Comparison of ENCODE assay signal across 11 cellular contexts in the genomic region with DNA sequence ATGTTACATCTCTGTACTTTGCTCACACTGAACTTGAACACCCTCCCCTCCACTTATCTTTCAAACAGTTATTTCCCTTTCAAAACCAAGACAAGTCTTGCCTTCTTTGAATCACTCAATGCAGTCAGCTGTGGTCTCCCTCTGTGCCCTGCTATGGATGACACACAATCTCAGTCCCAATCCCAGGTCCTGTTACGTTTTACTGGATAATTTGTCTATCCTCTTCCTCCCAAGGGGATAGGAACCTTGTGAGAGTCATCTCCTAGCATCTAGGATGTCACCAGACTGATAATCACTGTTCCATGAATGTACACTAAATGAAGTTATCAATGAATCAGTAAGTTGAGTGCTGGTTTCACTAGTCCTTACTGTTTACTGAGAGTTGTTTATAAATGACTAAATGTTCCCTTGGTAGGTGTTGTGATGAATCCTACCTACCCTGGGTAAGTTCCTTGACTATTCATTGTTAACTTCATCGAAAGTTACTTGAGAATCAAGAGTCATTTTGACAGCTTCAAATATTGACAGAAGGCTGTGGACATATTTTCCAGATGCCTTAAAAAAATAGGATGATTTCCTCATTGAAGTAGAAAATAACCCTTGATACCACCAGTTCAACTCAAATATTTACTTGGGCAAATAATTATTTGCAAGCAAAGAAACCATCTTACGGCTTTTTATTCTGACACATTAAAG.
DNase-seq lines count a peak whose midpoint lies in the region; TF ChIP-seq lines count a peak whose summit lies in the region.
"Had no signal": no experiment of that assay in that cellular context is flagged by ENCODE, and none has a peak within 500 bp of the region (broad histone marks: within the 10 kb centered on the region; RNA-seq: fewer than 3 reads in every experiment).

No MANE protein-coding gene starts in this region.

- no peaks in the 10 kb centered on the region for H3K9me3 ChIP-seq in CD4-positive, alpha-beta memory T cell (ENCODE audit: control insufficient read depth in 1 of 2, low read length in 2 of 2)
- H3K9me3 ChIP-seq in liver (ENCODE audit: control insufficient read depth in 4 of 4, low read length in 3 of 4): no peaks in the 10 kb centered on the region
- H3K9me3 ChIP-seq in smooth muscle cell (replicated peaks; ENCODE audit: low read depth): no peaks in the 10 kb centered on the region

- no peak overlapping the region for H2AFZ ChIP-seq in smooth muscle cell (ENCODE audit: low read depth)

- peaks cover 4% of the 10 kb centered on the region in 2 donors for H3K36me3 Mint-ChIP-seq in CD4-positive, alpha-beta memory T cell
- H3K36me3 Mint-ChIP-seq in activated T-helper 2 cell treated with anti-CD3 and anti-CD28 coated beads, Interferon-gamma antibody, Interleukin-2, Interleukin-4, amounts not matched to agents 10 μg/mL and 5 μg/mL and 100 μg/mL, durations not matched to agents 14 hours and 24 hours and 36 hours (ENCODE audit: low read depth): peaks cover 52% of the 10 kb centered on the region

- POLR2A ChIA-PET in CD4-positive, alpha-beta memory T cell (lab: Charles Lee; ENCODE audit: partially characterized antibody): no interaction called here

- H3K4me1 ChIP-seq in CD4-positive, alpha-beta memory T cell (ENCODE audit: insufficient read depth, low read length): peaks cover 43% of the 10 kb centered on the region
- H3K4me1 ChIP-seq in liver (ENCODE audit: control insufficient read depth in 4 of 4, insufficient read depth in 4 of 4, low read length in 3 of 4) (peaks cover 7 to 19% (median 15%) of the 10 kb centered on the region in 4 donors), smooth muscle cell (ENCODE audit: low read depth) (peaks cover 25% of the 10 kb centered on the region)

- no peak overlapping the region for H3K9ac ChIP-seq in liver (ENCODE audit: low read depth in 1 of 2, low read length in 2 of 2)
- H3K9ac ChIP-seq in smooth muscle cell (ENCODE audit: low read depth): no peak overlapping the region

- no peak for TF ChIP-seq RAD21 in liver (IDR thresholded peaks at IDR 0.05)

- TF ChIP-seq CTCF in liver (IDR thresholded peaks at IDR 0.05; ENCODE audit: low read depth, low read length, missing input control) (no peak), dorsolateral prefrontal cortex (IDR thresholded peaks at IDR 0.05 in 54 of 56, conservative IDR thresholded peaks at IDR 0.05 in 2 of 56; ENCODE audit: low read depth in 1 of 56, partially characterized antibody in 56 of 56) (no peak), smooth muscle cell (IDR thresholded peaks at IDR 0.05; ENCODE audit: borderline replicate concordance, insufficient read depth, poor library complexity, severe bottlenecking) (no peak)

- no peak overlapping the region for H3K4me2 ChIP-seq in smooth muscle cell

- H3K4me3 Mint-ChIP-seq in CD4-positive, alpha-beta memory T cell: peak overlapping the region in 7 of 8 donors; percentile 23 to 79 (median 51)
- peak overlapping the region; percentile 26 for H3K4me3 Mint-ChIP-seq in activated T-helper 2 cell treated with anti-CD3 and anti-CD28 coated beads, Interferon-gamma antibody, Interleukin-2, Interleukin-4, amounts not matched to agents 10 μg/mL and 5 μg/mL and 100 μg/mL, durations not matched to agents 14 hours and 24 hours and 36 hours (ENCODE audit: low read depth)

- H3K79me2 ChIP-seq in smooth muscle cell (ENCODE audit: low read depth): no peaks in the 10 kb centered on the region

- no peak for DNase-seq in CD4-positive, alpha-beta memory T cell
- DNase-seq in Jurkat, Clone E6-1 (ENCODE audit: low read depth, low spot score): peak; percentile 59
- no peak for DNase-seq in activated T-helper 2 cell treated with anti-CD3 and anti-CD28 coated beads, Interferon-gamma antibody, Interleukin-2, Interleukin-4, amounts not matched to agents 10 μg/mL and 5 μg/mL and 100 μg/mL, durations not matched to agents 14 hours and 24 hours and 36 hours (ENCODE audit: low spot score)
- DNase-seq in dorsolateral prefrontal cortex (no peak), SHP77 treated with DMSO at 0.1 percent for 48 hours (lab: John Stamatoyannopoulos, UW) (no peak), smooth muscle cell (lab: John Stamatoyannopoulos, UW; ENCODE audit: unreplicated experiment) (no peak), NCI-H2107 treated with DMSO at 0.1 percent for 48 hours (lab: John Stamatoyannopoulos, UW; ENCODE audit: unreplicated experiment) (no peak)
- DNase-seq: H7, Karpas-422, Right ventricle myocardium superior had no signal

- no peaks in the 10 kb centered on the region for H3K27me3 ChIP-seq in CD4-positive, alpha-beta memory T cell (ENCODE audit: insufficient read depth, low read length)
- H3K27me3 ChIP-seq in liver (ENCODE audit: control insufficient read depth in 4 of 4, insufficient read depth in 4 of 4, low read length in 3 of 4) (no peaks in the 10 kb centered on the region), dorsolateral prefrontal cortex (no peaks in the 10 kb centered on the region), smooth muscle cell (ENCODE audit: low read depth) (no peaks in the 10 kb centered on the region)

- no peak overlapping the region for H3K4me3 ChIP-seq in CD4-positive, alpha-beta memory T cell (ENCODE audit: low read length in 2 of 2)
- H3K4me3 ChIP-seq in Jurkat, Clone E6-1 (ENCODE audit: low read length): no peak overlapping the region
- H3K4me3 ChIP-seq in liver (ENCODE audit: low read depth in 1 of 3, low read length in 3 of 3) (no peak overlapping the region), dorsolateral prefrontal cortex (no peak overlapping the region), smooth muscle cell (no peak overlapping the region)

- CTCF ChIA-PET in CD4-positive, alpha-beta memory T cell (lab: Charles Lee; ENCODE audit: partially characterized antibody): interaction anchor here (0.6 to 2.1 kb wide), 2 partner anchors 19 to 20 kb away, joined by 4 to 9 read pairs; no protein-coding TSS in a partner anchor

- peak overlapping the region; percentile 14 to 90 (median 77) for H3K27ac Mint-ChIP-seq in CD4-positive, alpha-beta memory T cell
- peak overlapping the region; percentile 81 for H3K27ac Mint-ChIP-seq in activated T-helper 2 cell treated with anti-CD3 and anti-CD28 coated beads, Interferon-gamma antibody, Interleukin-2, Interleukin-4, amounts not matched to agents 10 μg/mL and 5 μg/mL and 100 μg/mL, durations not matched to agents 14 hours and 24 hours and 36 hours

- no peak overlapping the region for H3K27ac ChIP-seq in CD4-positive, alpha-beta memory T cell (ENCODE audit: low read depth, low read length)
- H3K27ac ChIP-seq in liver (ENCODE audit: low read depth in 1 of 2, low read length in 2 of 2) (peak overlapping the region; percentile 63), dorsolateral prefrontal cortex (no peak overlapping the region), smooth muscle cell (ENCODE audit: low read depth) (no peak overlapping the region)

- H3K4me1 Mint-ChIP-seq in CD4-positive, alpha-beta memory T cell: peaks cover 40 to 69% (median 51%) of the 10 kb centered on the region in 4 donors
- H3K4me1 Mint-ChIP-seq in activated T-helper 2 cell treated with anti-CD3 and anti-CD28 coated beads, Interferon-gamma antibody, Interleukin-2, Interleukin-4, amounts not matched to agents 10 μg/mL and 5 μg/mL and 100 μg/mL, durations not matched to agents 14 hours and 24 hours and 36 hours (ENCODE audit: low read depth): peaks cover 55% of the 10 kb centered on the region

- H4K20me1 ChIP-seq in smooth muscle cell (ENCODE audit: low read depth): peaks cover 4% of the 10 kb centered on the region

- H3K9me3 Mint-ChIP-seq in CD4-positive, alpha-beta memory T cell: peaks cover 0 to 12% (median 3%) of the 10 kb centered on the region in 8 donors
- H3K9me3 Mint-ChIP-seq in activated T-helper 2 cell treated with anti-CD3 and anti-CD28 coated beads, Interferon-gamma antibody, Interleukin-2, Interleukin-4, amounts not matched to agents 10 μg/mL and 5 μg/mL and 100 μg/mL, durations not matched to agents 14 hours and 24 hours and 36 hours: no peaks in the 10 kb centered on the region

- H3F3A ChIP-seq in smooth muscle cell (ENCODE audit: low read depth): peaks cover 21% of the 10 kb centered on the region

- intact Hi-C loops in CD4-positive, alpha-beta memory T cell (cut with micrococcal nuclease): no loop called here
- intact Hi-C loops in activated T-helper 2 cell treated with anti-CD3 and anti-CD28 coated beads, Interferon-gamma antibody, Interleukin-2, Interleukin-4, amounts not matched to agents 10 μg/mL and 5 μg/mL and 100 μg/mL, durations not matched to agents 14 hours and 24 hours and 36 hours (cut with micrococcal nuclease): loop anchor here (2.0 to 10.0 kb wide), 7 partner anchors 23 to 343 kb away; no protein-coding TSS in a partner anchor
- intact Hi-C loops in dorsolateral prefrontal cortex (cut with DNase I): loop anchor here in 1 of 2 donors (10.0 kb wide), 1 partner anchor 93 kb away; no protein-coding TSS in a partner anchor

- WGBS in liver: 41% methylated on average over 3 of the region's 3 CpGs
- 89% methylated on average over 3 of the region's 3 CpGs for WGBS in smooth muscle cell (ENCODE audit: low lambda C conversion rate)

- H3K36me3 ChIP-seq in CD4-positive, alpha-beta memory T cell (ENCODE audit: insufficient read depth, low read length): no peaks in the 10 kb centered on the region
- H3K36me3 ChIP-seq in liver (ENCODE audit: control insufficient read depth in 4 of 4, insufficient read depth in 3 of 4, low read depth in 1 of 4, low read length in 3 of 4) (no peaks in the 10 kb centered on the region), smooth muscle cell (ENCODE audit: low read depth) (no peaks in the 10 kb centered on the region)

- no peaks in the 10 kb centered on the region for H3K27me3 Mint-ChIP-seq in CD4-positive, alpha-beta memory T cell
- no peaks in the 10 kb centered on the region for H3K27me3 Mint-ChIP-seq in activated T-helper 2 cell treated with anti-CD3 and anti-CD28 coated beads, Interferon-gamma antibody, Interleukin-2, Interleukin-4, amounts not matched to agents 10 μg/mL and 5 μg/mL and 100 μg/mL, durations not matched to agents 14 hours and 24 hours and 36 hours (ENCODE audit: low read depth)

TF ChIP-seq in liver, 16 proteins besides CTCF, POLR2A, EP300 and RAD21 (continues in another document):
- no peak for TF ChIP-seq TAF1 (conservative IDR thresholded peaks at IDR 0.05)
- TF ChIP-seq EGR1 (IDR thresholded peaks at IDR 0.05; ENCODE audit: low read depth in 2 of 2): no peak
- peak; percentile 59 for TF ChIP-seq YY1 (IDR thresholded peaks at IDR 0.05)
- no peak for TF ChIP-seq GABPA (IDR thresholded peaks at IDR 0.05 in 1 of 2, conservative IDR thresholded peaks at IDR 0.05 in 1 of 2)
- TF ChIP-seq FOXA1 (IDR thresholded peaks at IDR 0.05): no peak

Comparison
In these comparisons a context has a peak if more than half of its experiments do, and no peak if none do; other contexts are left out.
1. H3K27ac ChIP-seq: peak in liver (2 of 2); none in CD4-positive, alpha-beta memory T cell (single experiment), dorsolateral prefrontal cortex (0 of 59) and smooth muscle cell (single experiment).